8 cellular contexts compared by ENCODE assay signal in genomic region chr3:152574461-152575079, GRCh38.
A peak's percentile ranks its signal among the peaks of the same experiment; 100 is the strongest.
DNase-seq lines count a peak whose midpoint lies in the region; ATAC-seq and TF ChIP-seq lines count a peak whose summit lies in the region.

No MANE protein-coding gene starts in this region.

- H3K36me3 ChIP-seq in A673 (ENCODE audit: insufficient read depth, low read length, poor library complexity, severe bottlenecking): no peaks in the 10 kb centered on the region

- CTCF ChIA-PET in A673 (lab: Charles Lee): interaction anchor here (0.5 to 1.7 kb wide), 2 partner anchors 23 to 102 kb away, joined by 4 to 7 read pairs; no protein-coding TSS in a partner anchor
- CTCF ChIA-PET in activated CD4-positive, alpha-beta memory T cell treated with anti-CD3 and anti-CD28 coated beads, Interleukin-2, amount 10 ng/mL, durations not matched to agents 7 days and 5 days (lab: Charles Lee): interaction anchor here (0.7 to 2.7 kb wide), 3 partner anchors 9 to 1135 kb away, joined by 3 to 9 read pairs (median 3); no protein-coding TSS in a partner anchor

- intact Hi-C loops in A673 (cut with micrococcal nuclease; ENCODE audit: unreplicated experiment): loop anchor here (2.0 to 10.0 kb wide), 2 partner anchors 100 to 500 kb away; no protein-coding TSS in a partner anchor

- BruUV-seq in A673 (replicated peaks; lab: Mats Ljungman, UMichigan): no TSS peak

- no peak overlapping the region for H3K4me3 Mint-ChIP-seq in activated CD4-positive, alpha-beta memory T cell treated with anti-CD3 and anti-CD28 coated beads, Interleukin-2, amount 10 ng/mL, durations not matched to agents 7 days and 5 days
- H3K4me3 Mint-ChIP-seq in osteocyte (ENCODE audit: unreplicated experiment): no peak overlapping the region

- no peak overlapping the region for H3K4me3 ChIP-seq in A673 (ENCODE audit: low read depth, low read length, poor library complexity, severe bottlenecking)
- no peak overlapping the region for H3K4me3 ChIP-seq in GM12875 (ENCODE audit: low read depth, low read length)

- no peaks in the 10 kb centered on the region for H3K9me3 ChIP-seq in A673 (ENCODE audit: low read depth, low read length, poor library complexity, severe bottlenecking)

- H3K27ac ChIP-seq in A673 (ENCODE audit: low read depth, low read length, poor library complexity, severe bottlenecking) (no peak overlapping the region), foreskin keratinocyte (no peak overlapping the region)

- POLR2A ChIA-PET in A673 (lab: Charles Lee; ENCODE audit: low non-redundant PET): no interaction called here
- POLR2A ChIA-PET in activated CD4-positive, alpha-beta memory T cell treated with anti-CD3 and anti-CD28 coated beads, Interleukin-2, amount 10 ng/mL, durations not matched to agents 7 days and 5 days (lab: Charles Lee): no interaction called here

- H3K4me1 Mint-ChIP-seq in activated CD4-positive, alpha-beta memory T cell treated with anti-CD3 and anti-CD28 coated beads, Interleukin-2, amount 10 ng/mL, durations not matched to agents 7 days and 5 days: no peaks in the 10 kb centered on the region
- peaks cover 2% of the 10 kb centered on the region for H3K4me1 Mint-ChIP-seq in osteocyte (ENCODE audit: unreplicated experiment)

- no peaks in the 10 kb centered on the region for H3K4me1 ChIP-seq in A673 (ENCODE audit: insufficient read depth, low read length, poor library complexity, severe bottlenecking)
- H3K4me1 ChIP-seq in foreskin keratinocyte: no peaks in the 10 kb centered on the region

- ATAC-seq in HG02852 (IDR thresholded peaks at IDR 0.05; ENCODE audit: unreplicated experiment) (peak; percentile 69), foreskin keratinocyte (peak; percentile 68), HG02973 (IDR thresholded peaks at IDR 0.05; ENCODE audit: unreplicated experiment) (no peak)

- no peaks in the 10 kb centered on the region for H3K27me3 ChIP-seq in A673 (replicated peaks; ENCODE audit: insufficient read depth, low read depth, low read length, poor library complexity)
- no peaks in the 10 kb centered on the region for H3K27me3 ChIP-seq in foreskin keratinocyte

- peaks cover 23% of the 10 kb centered on the region for H3K27me3 Mint-ChIP-seq in activated CD4-positive, alpha-beta memory T cell treated with anti-CD3 and anti-CD28 coated beads, Interleukin-2, amount 10 ng/mL, durations not matched to agents 7 days and 5 days
- peaks cover 18% of the 10 kb centered on the region for H3K27me3 Mint-ChIP-seq in osteocyte (ENCODE audit: unreplicated experiment)

- no peak overlapping the region for H3K27ac Mint-ChIP-seq in activated CD4-positive, alpha-beta memory T cell treated with anti-CD3 and anti-CD28 coated beads, Interleukin-2, amount 10 ng/mL, durations not matched to agents 7 days and 5 days
- no peak overlapping the region for H3K27ac Mint-ChIP-seq in osteocyte (ENCODE audit: unreplicated experiment)

- peak; percentile 76 for DNase-seq in A673 (ENCODE audit: low spot score)
- DNase-seq in NCI-H2196 (lab: John Stamatoyannopoulos, UW; ENCODE audit: unreplicated experiment): peak; percentile 67
- peak; percentile 24 for DNase-seq in activated CD4-positive, alpha-beta memory T cell treated with anti-CD3 and anti-CD28 coated beads, Interleukin-2, amount 10 ng/mL, durations not matched to agents 7 days and 5 days
- peak; percentile 5 to 30 for DNase-seq in foreskin keratinocyte
- DNase-seq in osteocyte (ENCODE audit: extremely low spot score, unreplicated experiment): no peak

- H3K36me3 Mint-ChIP-seq in activated CD4-positive, alpha-beta memory T cell treated with anti-CD3 and anti-CD28 coated beads, Interleukin-2, amount 10 ng/mL, durations not matched to agents 7 days and 5 days (ENCODE audit: low read depth): no peaks in the 10 kb centered on the region
- H3K36me3 Mint-ChIP-seq in osteocyte (ENCODE audit: unreplicated experiment): no peaks in the 10 kb centered on the region

- TF ChIP-seq CTCF in A673 (conservative IDR thresholded peaks at IDR 0.05; ENCODE audit: low read depth, low read length) (peak; percentile 70), GM12875 (IDR thresholded peaks at IDR 0.05; ENCODE audit: borderline replicate concordance, insufficient read depth, low read depth, low read length) (peak; percentile 35; the same call in 1 of the 2 replicates), foreskin keratinocyte (conservative IDR thresholded peaks at IDR 0.05) (peak; percentile 74), osteocyte (IDR thresholded peaks at IDR 0.05) (peak; percentile 68)

- no peaks in the 10 kb centered on the region for H3K9me3 Mint-ChIP-seq in activated CD4-positive, alpha-beta memory T cell treated with anti-CD3 and anti-CD28 coated beads, Interleukin-2, amount 10 ng/mL, durations not matched to agents 7 days and 5 days
- no peaks in the 10 kb centered on the region for H3K9me3 Mint-ChIP-seq in osteocyte (ENCODE audit: unreplicated experiment)
